8 cellular contexts compared by ENCODE assay signal in the genomic region with DNA sequence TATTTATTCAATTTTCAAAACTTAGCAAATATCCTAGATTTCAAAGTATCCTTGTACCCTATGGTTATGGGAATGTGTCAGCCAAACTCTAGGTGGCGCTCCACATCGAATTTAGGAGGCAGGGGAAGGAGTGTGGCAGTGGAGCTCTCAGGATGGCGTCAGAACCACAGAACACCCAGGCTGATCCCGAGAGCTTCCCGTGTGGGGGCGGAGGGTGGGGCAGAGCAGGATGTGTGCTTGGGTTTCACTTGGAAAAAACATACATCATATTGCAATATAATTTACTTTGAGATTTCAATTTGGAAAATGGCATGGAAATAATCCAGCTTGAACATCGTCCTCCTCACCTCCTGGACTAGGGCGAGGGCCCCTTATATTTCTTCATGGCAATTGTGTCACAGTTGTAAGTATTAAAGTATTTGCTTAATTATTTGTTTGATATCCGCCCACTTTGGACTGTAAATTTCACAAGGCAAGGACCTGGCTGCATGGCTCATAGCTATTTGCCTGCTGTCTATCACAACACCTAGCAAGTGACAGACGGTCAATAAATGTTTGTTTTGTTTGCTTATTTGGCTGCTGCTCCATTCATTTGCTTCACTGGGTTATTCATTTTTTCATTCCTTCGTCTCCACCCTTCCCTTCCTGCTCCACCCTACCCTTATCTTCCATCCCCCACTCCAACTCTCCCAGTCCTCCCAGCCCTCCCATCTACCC.
DNase-seq lines count a peak whose midpoint lies in the region; ATAC-seq and TF ChIP-seq lines count a peak whose summit lies in the region.

No MANE protein-coding gene starts in this region.

- TF ChIP-seq POLR2A in right lobe of liver (IDR thresholded peaks at IDR 0.05) = no peak

- intact Hi-C loops in right lobe of liver (cut with DNase I) = no loop called here

- H3K9ac ChIP-seq in HUES64 (ENCODE audit: low read depth, low read length) = no peak overlapping the region

- H3K27ac ChIP-seq in HUES64 (ENCODE audit: low read depth, low read length) (no peak overlapping the region), right lobe of liver (no peak overlapping the region)

- no peaks in the 10 kb centered on the region for H3K27me3 ChIP-seq in HUES64 (ENCODE audit: insufficient read depth, low read length)
- no peaks in the 10 kb centered on the region for H3K27me3 ChIP-seq in right lobe of liver

- H3K4me1 ChIP-seq in HUES64 (ENCODE audit: insufficient read depth, low read length) (peaks cover 28% of the 10 kb centered on the region), right lobe of liver (no peaks in the 10 kb centered on the region)

- H3K9me3 ChIP-seq in HUES64 (ENCODE audit: insufficient read depth, low read depth, low read length) = no peaks in the 10 kb centered on the region
- H3K9me3 ChIP-seq in right lobe of liver = no peaks in the 10 kb centered on the region

- 38% methylated on average over 10 of the region's 11 CpGs for WGBS in HUES64
- 9% methylated on average over 11 of the region's 11 CpGs for WGBS in right lobe of liver (ENCODE audit: insufficient coverage, low coverage, low lambda C conversion rate, missing lambda C conversion rate)

- TF ChIP-seq CTCF in GM12875 (IDR thresholded peaks at IDR 0.05; ENCODE audit: borderline replicate concordance, insufficient read depth, low read depth, low read length) (peak; percentile 55; the same call in 1 of the 2 replicates), right lobe of liver (IDR thresholded peaks at IDR 0.05) (peak; percentile 39 to 69 (median 58))

- DNase-seq in A172 (ENCODE audit: low spot score) (peak; percentile 79), SW480 (ENCODE audit: low spot score) (peak; percentile 89), ecto neural progenitor cell (ENCODE audit: low spot score) (peak; percentile 81), right lobe of liver (peak; percentile 63 to 64 (median 63))
- peak; percentile 5 to 6 for DNase-seq in stimulated activated CD8-positive, alpha-beta memory T cell treated with anti-CD3 and anti-CD28 coated beads, Interleukin-15, amount 100 ng/mL, for 48 hours (ENCODE audit: low read depth in 2 of 2)

- H3K36me3 ChIP-seq in HUES64 (ENCODE audit: insufficient read depth, low read length) (no peaks in the 10 kb centered on the region), right lobe of liver (no peaks in the 10 kb centered on the region)

- H3K4me3 ChIP-seq in GM12875 (ENCODE audit: low read depth, low read length) (no peak overlapping the region), HUES64 (ENCODE audit: low read length) (peak overlapping the region; percentile 17; the same call in 1 of the 2 replicates), right lobe of liver (no peak overlapping the region)

- ATAC-seq in right lobe of liver (peak; percentile 88 to 97 (median 94)), GM18873 (IDR thresholded peaks at IDR 0.05; ENCODE audit: low FRiP score, unreplicated experiment) (no peak)

Comparison
In these comparisons a context has a peak if more than half of its experiments do, and no peak if none do; other contexts are left out.
1. DNase-seq: peak in every context shown above with its lines; median percentile 89 in SW480; 81 in ecto neural progenitor cell; 79 in A172; 63 in right lobe of liver; 6 in stimulated activated CD8-positive, alpha-beta memory T cell treated with anti-CD3 and anti-CD28 coated beads, Interleukin-15, amount 100 ng/mL, for 48 hours.